Comparison of ENCODE assay signal across 1 cellular context in the genomic region with DNA sequence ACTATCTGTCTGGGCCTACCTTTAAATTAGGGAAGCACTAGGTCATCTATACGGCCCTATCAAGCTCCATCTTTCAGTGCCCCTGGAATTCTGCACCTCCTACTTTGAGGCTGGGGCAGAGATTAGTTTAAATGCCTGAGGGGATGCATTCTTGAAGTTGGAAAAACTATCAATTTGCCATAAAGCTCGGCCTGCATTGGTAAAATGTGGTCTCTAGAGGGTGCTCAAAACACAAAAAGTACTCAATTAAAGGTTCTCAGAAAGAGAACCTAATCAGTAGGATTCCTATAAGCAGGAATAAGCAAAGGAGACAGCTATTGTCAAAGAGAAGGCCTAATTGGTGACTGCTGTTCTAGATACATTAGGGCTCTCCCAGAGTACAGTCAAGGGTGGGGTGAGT.
TF ChIP-seq lines count a peak whose summit lies in the region.

No MANE protein-coding gene starts in this region.

TF ChIP-seq in GM23338, 12 proteins besides CTCF, POLR2A, EP300 and RAD21 (continued from another document):
- TF ChIP-seq, protein P1, sequence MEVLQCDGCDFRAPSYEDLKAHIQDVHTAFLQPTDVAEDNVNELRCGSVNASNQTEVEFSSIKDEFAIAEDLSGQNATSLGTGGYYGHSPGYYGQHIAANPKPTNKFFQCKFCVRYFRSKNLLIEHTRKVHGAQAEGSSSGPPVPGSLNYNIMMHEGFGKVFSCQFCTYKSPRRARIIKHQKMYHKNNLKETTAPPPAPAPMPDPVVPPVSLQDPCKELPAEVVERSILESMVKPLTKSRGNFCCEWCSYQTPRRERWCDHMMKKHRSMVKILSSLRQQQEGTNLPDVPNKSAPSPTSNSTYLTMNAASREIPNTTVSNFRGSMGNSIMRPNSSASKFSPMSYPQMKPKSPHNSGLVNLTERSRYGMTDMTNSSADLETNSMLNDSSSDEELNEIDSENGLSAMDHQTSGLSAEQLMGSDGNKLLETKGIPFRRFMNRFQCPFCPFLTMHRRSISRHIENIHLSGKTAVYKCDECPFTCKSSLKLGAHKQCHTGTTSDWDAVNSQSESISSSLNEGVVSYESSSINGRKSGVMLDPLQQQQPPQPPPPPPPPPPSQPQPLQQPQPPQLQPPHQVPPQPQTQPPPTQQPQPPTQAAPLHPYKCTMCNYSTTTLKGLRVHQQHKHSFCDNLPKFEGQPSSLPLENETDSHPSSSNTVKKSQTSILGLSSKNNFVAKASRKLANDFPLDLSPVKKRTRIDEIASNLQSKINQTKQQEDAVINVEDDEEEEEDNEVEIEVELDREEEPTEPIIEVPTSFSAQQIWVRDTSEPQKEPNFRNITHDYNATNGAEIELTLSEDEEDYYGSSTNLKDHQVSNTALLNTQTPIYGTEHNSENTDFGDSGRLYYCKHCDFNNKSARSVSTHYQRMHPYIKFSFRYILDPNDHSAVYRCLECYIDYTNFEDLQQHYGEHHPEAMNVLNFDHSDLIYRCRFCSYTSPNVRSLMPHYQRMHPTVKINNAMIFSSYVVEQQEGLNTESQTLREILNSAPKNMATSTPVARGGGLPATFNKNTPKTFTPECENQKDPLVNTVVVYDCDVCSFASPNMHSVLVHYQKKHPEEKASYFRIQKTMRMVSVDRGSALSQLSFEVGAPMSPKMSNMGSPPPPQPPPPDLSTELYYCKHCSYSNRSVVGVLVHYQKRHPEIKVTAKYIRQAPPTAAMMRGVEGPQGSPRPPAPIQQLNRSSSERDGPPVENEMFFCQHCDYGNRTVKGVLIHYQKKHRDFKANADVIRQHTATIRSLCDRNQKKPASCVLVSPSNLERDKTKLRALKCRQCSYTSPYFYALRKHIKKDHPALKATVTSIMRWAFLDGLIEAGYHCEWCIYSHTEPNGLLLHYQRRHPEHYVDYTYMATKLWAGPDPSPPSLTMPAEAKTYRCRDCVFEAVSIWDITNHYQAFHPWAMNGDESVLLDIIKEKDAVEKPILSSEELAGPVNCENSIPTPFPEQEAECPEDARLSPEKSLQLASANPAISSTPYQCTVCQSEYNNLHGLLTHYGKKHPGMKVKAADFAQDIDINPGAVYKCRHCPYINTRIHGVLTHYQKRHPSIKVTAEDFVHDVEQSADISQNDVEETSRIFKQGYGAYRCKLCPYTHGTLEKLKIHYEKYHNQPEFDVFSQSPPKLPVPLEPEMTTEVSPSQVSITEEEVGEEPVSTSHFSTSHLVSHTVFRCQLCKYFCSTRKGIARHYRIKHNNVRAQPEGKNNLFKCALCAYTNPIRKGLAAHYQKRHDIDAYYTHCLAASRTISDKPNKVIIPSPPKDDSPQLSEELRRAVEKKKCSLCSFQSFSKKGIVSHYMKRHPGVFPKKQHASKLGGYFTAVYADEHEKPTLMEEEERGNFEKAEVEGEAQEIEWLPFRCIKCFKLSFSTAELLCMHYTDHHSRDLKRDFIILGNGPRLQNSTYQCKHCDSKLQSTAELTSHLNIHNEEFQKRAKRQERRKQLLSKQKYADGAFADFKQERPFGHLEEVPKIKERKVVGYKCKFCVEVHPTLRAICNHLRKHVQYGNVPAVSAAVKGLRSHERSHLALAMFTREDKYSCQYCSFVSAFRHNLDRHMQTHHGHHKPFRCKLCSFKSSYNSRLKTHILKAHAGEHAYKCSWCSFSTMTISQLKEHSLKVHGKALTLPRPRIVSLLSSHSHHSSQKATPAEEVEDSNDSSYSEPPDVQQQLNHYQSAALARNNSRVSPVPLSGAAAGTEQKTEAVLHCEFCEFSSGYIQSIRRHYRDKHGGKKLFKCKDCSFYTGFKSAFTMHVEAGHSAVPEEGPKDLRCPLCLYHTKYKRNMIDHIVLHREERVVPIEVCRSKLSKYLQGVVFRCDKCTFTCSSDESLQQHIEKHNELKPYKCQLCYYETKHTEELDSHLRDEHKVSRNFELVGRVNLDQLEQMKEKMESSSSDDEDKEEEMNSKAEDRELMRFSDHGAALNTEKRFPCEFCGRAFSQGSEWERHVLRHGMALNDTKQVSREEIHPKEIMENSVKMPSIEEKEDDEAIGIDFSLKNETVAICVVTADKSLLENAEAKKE (CRISPR knock-in tag; IDR thresholded peaks at IDR 0.05) = no peak
- no peak for TF ChIP-seq NANOG (IDR thresholded peaks at IDR 0.05; ENCODE audit: borderline replicate concordance)
- no peak for TF ChIP-seq CREB1 (CRISPR knock-in tag; IDR thresholded peaks at IDR 0.05; ENCODE audit: low read depth)
- TF ChIP-seq JUNB (IDR thresholded peaks at IDR 0.05; ENCODE audit: unreplicated experiment) = no peak
- no peak for TF ChIP-seq ZNF114 (CRISPR knock-in tag; IDR thresholded peaks at IDR 0.05)
